In the genomic region with DNA sequence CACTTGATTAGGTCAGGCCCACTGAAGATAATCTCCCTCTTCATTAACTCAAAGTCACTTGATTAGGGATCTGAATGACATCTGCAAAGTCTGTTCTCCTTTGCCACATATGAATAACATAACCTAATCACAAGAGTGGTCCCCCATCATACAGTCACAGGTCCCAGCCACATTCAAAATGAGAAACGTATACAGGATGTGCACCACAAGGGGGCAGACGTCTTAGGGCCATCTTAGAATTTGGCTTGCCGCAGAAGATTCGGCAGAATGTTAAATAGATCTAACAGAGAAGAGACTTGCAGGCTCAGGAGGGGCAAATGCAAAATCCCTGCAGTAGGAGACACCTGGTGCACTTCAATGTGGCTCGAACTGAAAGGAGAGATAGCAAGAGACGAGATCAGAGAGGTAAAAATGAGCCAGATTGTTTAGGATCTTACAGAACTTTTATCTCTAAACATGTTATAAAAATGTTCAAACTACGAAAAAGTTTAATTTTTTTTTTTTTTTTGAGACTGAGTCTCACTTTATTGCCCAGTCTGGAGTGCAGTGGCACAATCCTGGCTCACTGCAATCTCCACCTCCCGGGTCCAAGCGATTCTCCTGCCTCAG, we compare ENCODE assay signal across 1 cellular context.
A peak's percentile ranks its signal among the peaks of the same experiment; 100 is the strongest.
TF ChIP-seq lines count a peak whose summit lies in the region.

No MANE protein-coding gene starts in this region.

TF ChIP-seq in K562, 482 proteins besides CTCF, POLR2A, EP300 and RAD21 (continued from another document):
- TF ChIP-seq BHLHE40 (IDR thresholded peaks at IDR 0.05; ENCODE audit: low read length) = no peak
- TF ChIP-seq CREM (IDR thresholded peaks at IDR 0.05; ENCODE audit: low read depth) = 0 out of 2 replicates have a peak, but pooled peaks have one; percentile 28
- TF ChIP-seq, protein P1, sequence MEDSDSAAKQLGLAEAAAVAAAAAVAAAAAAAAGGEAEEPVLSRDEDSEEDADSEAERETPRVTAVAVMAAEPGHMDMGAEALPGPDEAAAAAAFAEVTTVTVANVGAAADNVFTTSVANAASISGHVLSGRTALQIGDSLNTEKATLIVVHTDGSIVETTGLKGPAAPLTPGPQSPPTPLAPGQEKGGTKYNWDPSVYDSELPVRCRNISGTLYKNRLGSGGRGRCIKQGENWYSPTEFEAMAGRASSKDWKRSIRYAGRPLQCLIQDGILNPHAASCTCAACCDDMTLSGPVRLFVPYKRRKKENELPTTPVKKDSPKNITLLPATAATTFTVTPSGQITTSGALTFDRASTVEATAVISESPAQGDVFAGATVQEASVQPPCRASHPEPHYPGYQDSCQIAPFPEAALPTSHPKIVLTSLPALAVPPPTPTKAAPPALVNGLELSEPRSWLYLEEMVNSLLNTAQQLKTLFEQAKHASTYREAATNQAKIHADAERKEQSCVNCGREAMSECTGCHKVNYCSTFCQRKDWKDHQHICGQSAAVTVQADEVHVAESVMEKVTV (CRISPR knock-in tag; IDR thresholded peaks at IDR 0.05) = 0 out of 2 replicates have a peak, but pooled peaks have one; percentile 29
- no peak for TF ChIP-seq LEF1 (IDR thresholded peaks at IDR 0.05)
- TF ChIP-seq FOS (IDR thresholded peaks at IDR 0.05; ENCODE audit: extremely low read depth, insufficient read length) = no peak
- no peak for TF ChIP-seq XRCC4 (IDR thresholded peaks at IDR 0.05; ENCODE audit: extremely low read depth, insufficient read depth, insufficient read length)
- TF ChIP-seq, protein P2, sequence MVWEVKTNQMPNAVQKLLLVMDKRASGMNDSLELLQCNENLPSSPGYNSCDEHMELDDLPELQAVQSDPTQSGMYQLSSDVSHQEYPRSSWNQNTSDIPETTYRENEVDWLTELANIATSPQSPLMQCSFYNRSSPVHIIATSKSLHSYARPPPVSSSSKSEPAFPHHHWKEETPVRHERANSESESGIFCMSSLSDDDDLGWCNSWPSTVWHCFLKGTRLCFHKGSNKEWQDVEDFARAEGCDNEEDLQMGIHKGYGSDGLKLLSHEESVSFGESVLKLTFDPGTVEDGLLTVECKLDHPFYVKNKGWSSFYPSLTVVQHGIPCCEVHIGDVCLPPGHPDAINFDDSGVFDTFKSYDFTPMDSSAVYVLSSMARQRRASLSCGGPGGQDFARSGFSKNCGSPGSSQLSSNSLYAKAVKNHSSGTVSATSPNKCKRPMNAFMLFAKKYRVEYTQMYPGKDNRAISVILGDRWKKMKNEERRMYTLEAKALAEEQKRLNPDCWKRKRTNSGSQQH (CRISPR knock-in tag; IDR thresholded peaks at IDR 0.05) = no peak
- TF ChIP-seq SP1 (CRISPR knock-in tag; IDR thresholded peaks at IDR 0.05) = no peak
- TF ChIP-seq GABPB1 (CRISPR knock-in tag; IDR thresholded peaks at IDR 0.05) = no peak
- TF ChIP-seq, protein P3, sequence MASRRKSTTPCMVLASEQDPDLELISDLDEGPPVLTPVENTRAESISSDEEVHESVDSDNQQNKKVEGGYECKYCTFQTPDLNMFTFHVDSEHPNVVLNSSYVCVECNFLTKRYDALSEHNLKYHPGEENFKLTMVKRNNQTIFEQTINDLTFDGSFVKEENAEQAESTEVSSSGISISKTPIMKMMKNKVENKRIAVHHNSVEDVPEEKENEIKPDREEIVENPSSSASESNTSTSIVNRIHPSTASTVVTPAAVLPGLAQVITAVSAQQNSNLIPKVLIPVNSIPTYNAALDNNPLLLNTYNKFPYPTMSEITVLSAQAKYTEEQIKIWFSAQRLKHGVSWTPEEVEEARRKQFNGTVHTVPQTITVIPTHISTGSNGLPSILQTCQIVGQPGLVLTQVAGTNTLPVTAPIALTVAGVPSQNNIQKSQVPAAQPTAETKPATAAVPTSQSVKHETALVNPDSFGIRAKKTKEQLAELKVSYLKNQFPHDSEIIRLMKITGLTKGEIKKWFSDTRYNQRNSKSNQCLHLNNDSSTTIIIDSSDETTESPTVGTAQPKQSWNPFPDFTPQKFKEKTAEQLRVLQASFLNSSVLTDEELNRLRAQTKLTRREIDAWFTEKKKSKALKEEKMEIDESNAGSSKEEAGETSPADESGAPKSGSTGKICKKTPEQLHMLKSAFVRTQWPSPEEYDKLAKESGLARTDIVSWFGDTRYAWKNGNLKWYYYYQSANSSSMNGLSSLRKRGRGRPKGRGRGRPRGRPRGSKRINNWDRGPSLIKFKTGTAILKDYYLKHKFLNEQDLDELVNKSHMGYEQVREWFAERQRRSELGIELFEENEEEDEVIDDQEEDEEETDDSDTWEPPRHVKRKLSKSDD (conservative IDR thresholded peaks at IDR 0.05; ENCODE audit: low read length) = no peak
- no peak for TF ChIP-seq SMAD3 (CRISPR knock-in tag; conservative IDR thresholded peaks at IDR 0.05)
- no peak for TF ChIP-seq POLR3A (IDR thresholded peaks at IDR 0.05; ENCODE audit: borderline replicate concordance, extremely low read depth, insufficient read depth, insufficient read length)
- no peak for TF ChIP-seq SIX5 (IDR thresholded peaks at IDR 0.05; ENCODE audit: borderline replicate concordance in 1 of 2, insufficient read depth in 1 of 2, low read depth in 1 of 2, low read length in 2 of 2)
- TF ChIP-seq SMC3 (conservative IDR thresholded peaks at IDR 0.05; ENCODE audit: insufficient read depth, low read depth, low read length) = peak; percentile 46; the same call in 1 of the 2 replicates
- TF ChIP-seq CTBP1 (IDR thresholded peaks at IDR 0.05; ENCODE audit: borderline replicate concordance) = peak; percentile 53; the same call in 1 of the 2 replicates
- TF ChIP-seq, protein P4, sequence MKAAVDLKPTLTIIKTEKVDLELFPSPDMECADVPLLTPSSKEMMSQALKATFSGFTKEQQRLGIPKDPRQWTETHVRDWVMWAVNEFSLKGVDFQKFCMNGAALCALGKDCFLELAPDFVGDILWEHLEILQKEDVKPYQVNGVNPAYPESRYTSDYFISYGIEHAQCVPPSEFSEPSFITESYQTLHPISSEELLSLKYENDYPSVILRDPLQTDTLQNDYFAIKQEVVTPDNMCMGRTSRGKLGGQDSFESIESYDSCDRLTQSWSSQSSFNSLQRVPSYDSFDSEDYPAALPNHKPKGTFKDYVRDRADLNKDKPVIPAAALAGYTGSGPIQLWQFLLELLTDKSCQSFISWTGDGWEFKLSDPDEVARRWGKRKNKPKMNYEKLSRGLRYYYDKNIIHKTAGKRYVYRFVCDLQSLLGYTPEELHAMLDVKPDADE (conservative IDR thresholded peaks at IDR 0.05; ENCODE audit: control insufficient read depth, low read depth, low read length) = no peak
- TF ChIP-seq, protein P5, sequence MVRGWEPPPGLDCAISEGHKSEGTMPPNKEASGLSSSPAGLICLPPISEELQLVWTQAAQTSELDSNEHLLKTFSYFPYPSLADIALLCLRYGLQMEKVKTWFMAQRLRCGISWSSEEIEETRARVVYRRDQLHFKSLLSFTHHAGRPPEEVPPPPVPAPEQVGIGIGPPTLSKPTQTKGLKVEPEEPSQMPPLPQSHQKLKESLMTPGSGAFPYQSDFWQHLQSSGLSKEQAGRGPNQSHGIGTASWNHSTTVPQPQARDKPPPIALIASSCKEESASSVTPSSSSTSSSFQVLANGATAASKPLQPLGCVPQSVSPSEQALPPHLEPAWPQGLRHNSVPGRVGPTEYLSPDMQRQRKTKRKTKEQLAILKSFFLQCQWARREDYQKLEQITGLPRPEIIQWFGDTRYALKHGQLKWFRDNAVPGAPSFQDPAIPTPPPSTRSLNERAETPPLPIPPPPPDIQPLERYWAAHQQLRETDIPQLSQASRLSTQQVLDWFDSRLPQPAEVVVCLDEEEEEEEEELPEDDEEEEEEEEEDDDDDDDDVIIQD (CRISPR knock-in tag; IDR thresholded peaks at IDR 0.05) = no peak
- TF ChIP-seq, protein P6, sequence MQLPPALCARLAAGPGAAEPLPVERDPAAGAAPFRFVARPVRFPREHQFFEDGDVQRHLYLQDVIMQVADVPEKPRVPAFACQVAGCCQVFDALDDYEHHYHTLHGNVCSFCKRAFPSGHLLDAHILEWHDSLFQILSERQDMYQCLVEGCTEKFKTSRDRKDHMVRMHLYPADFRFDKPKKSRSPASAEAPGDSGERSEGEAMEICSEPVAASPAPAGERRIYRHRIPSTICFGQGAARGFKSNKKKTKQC (CRISPR knock-in tag; IDR thresholded peaks at IDR 0.05) = no peak
- TF ChIP-seq ILK (tag; IDR thresholded peaks at IDR 0.05; ENCODE audit: borderline replicate concordance, low read depth) = no peak
- no peak for TF ChIP-seq SLC30A9 (CRISPR knock-in tag; IDR thresholded peaks at IDR 0.05)
- TF ChIP-seq KDM4B (IDR thresholded peaks at IDR 0.05; ENCODE audit: borderline replicate concordance in 2 of 2, low read depth in 1 of 2) = no peak
- TF ChIP-seq, protein P7, sequence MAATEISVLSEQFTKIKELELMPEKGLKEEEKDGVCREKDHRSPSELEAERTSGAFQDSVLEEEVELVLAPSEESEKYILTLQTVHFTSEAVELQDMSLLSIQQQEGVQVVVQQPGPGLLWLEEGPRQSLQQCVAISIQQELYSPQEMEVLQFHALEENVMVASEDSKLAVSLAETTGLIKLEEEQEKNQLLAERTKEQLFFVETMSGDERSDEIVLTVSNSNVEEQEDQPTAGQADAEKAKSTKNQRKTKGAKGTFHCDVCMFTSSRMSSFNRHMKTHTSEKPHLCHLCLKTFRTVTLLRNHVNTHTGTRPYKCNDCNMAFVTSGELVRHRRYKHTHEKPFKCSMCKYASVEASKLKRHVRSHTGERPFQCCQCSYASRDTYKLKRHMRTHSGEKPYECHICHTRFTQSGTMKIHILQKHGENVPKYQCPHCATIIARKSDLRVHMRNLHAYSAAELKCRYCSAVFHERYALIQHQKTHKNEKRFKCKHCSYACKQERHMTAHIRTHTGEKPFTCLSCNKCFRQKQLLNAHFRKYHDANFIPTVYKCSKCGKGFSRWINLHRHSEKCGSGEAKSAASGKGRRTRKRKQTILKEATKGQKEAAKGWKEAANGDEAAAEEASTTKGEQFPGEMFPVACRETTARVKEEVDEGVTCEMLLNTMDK (IDR thresholded peaks at IDR 0.05; ENCODE audit: borderline replicate concordance, insufficient read depth, low read depth, low read length, poor library complexity, severe bottlenecking) = peak; percentile 93
- TF ChIP-seq DPF2 (IDR thresholded peaks at IDR 0.05) = no peak
- TF ChIP-seq SMAD2 (IDR thresholded peaks at IDR 0.05; ENCODE audit: low read depth, low read length) = no peak
- no peak for TF ChIP-seq NCOA4 (IDR thresholded peaks at IDR 0.05; ENCODE audit: partially characterized antibody)
- TF ChIP-seq, protein P8, sequence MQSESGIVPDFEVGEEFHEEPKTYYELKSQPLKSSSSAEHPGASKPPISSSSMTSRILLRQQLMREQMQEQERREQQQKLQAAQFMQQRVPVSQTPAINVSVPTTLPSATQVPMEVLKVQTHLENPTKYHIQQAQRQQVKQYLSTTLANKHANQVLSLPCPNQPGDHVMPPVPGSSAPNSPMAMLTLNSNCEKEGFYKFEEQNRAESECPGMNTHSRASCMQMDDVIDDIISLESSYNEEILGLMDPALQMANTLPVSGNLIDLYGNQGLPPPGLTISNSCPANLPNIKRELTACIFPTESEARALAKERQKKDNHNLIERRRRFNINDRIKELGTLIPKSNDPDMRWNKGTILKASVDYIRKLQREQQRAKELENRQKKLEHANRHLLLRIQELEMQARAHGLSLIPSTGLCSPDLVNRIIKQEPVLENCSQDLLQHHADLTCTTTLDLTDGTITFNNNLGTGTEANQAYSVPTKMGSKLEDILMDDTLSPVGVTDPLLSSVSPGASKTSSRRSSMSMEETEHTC (IDR thresholded peaks at IDR 0.05) = no peak
- TF ChIP-seq, protein P9, sequence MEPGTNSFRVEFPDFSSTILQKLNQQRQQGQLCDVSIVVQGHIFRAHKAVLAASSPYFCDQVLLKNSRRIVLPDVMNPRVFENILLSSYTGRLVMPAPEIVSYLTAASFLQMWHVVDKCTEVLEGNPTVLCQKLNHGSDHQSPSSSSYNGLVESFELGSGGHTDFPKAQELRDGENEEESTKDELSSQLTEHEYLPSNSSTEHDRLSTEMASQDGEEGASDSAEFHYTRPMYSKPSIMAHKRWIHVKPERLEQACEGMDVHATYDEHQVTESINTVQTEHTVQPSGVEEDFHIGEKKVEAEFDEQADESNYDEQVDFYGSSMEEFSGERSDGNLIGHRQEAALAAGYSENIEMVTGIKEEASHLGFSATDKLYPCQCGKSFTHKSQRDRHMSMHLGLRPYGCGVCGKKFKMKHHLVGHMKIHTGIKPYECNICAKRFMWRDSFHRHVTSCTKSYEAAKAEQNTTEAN (CRISPR knock-in tag; IDR thresholded peaks at IDR 0.05) = no peak
- no peak for TF ChIP-seq ZFP30 (CRISPR knock-in tag; IDR thresholded peaks at IDR 0.05; ENCODE audit: borderline replicate concordance)
- TF ChIP-seq DMBX1 (CRISPR knock-in tag; IDR thresholded peaks at IDR 0.05; ENCODE audit: borderline replicate concordance) = no peak
- no peak for TF ChIP-seq GABPB2 (CRISPR knock-in tag; conservative IDR thresholded peaks at IDR 0.05)
- TF ChIP-seq, protein P10, sequence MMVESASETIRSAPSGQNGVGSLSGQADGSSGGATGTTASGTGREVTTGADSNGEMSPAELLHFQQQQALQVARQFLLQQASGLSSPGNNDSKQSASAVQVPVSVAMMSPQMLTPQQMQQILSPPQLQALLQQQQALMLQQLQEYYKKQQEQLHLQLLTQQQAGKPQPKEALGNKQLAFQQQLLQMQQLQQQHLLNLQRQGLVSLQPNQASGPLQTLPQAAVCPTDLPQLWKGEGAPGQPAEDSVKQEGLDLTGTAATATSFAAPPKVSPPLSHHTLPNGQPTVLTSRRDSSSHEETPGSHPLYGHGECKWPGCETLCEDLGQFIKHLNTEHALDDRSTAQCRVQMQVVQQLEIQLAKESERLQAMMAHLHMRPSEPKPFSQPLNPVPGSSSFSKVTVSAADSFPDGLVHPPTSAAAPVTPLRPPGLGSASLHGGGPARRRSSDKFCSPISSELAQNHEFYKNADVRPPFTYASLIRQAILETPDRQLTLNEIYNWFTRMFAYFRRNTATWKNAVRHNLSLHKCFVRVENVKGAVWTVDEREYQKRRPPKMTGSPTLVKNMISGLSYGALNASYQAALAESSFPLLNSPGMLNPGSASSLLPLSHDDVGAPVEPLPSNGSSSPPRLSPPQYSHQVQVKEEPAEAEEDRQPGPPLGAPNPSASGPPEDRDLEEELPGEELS (CRISPR knock-in tag; IDR thresholded peaks at IDR 0.05; ENCODE audit: borderline replicate concordance) = no peak
- TF ChIP-seq RCOR1 (IDR thresholded peaks at IDR 0.05; ENCODE audit: borderline replicate concordance in 1 of 2, low read depth in 2 of 2, low read length in 2 of 2) = peak in 1 of 2 experiments; percentile 50; a peak in 1 of 4 replicates
- peak in 2 of 3 experiments; percentile 13 to 78 for TF ChIP-seq YY1 (IDR thresholded peaks at IDR 0.05; ENCODE audit: borderline replicate concordance in 1 of 3, control insufficient read depth in 1 of 3, extremely low read depth in 1 of 3, insufficient read depth in 3 of 3, insufficient read length in 1 of 3, insufficient replicate concordance in 2 of 3, low read depth in 1 of 3, low read length in 2 of 3)
- TF ChIP-seq DACH1 (IDR thresholded peaks at IDR 0.05; ENCODE audit: partially characterized antibody) = no peak
